11 cellular contexts compared by ENCODE assay signal in genomic region chr13:99484405-99484981, GRCh38. TPM values are rescaled to one million over a fixed set of nuclear protein-coding genes. Genes with fewer than 3 reads are reported as not detected.
DNase-seq lines count a peak whose midpoint lies in the region; ATAC-seq and TF ChIP-seq lines count a peak whose summit lies in the region.
"Had no signal": no experiment of that assay in that cellular context is flagged by ENCODE, and none has a peak within 500 bp of the region (broad histone marks: within the 10 kb centered on the region; RNA-seq: fewer than 3 reads in every experiment).

No MANE protein-coding gene starts in this region.

- intact Hi-C loops in upper lobe of right lung (cut with DNase I) (no loop called here), body of pancreas (cut with DNase I) (no loop called here)

- H3K27ac ChIP-seq in upper lobe of right lung, result no peak overlapping the region
- H3K27ac ChIP-seq in body of pancreas, result no peak overlapping the region
- H3K27ac ChIP-seq: C4-2B had no signal

- WGBS in body of pancreas, 2 donors, result 60 to 73% methylated on average over 6 of the region's 6 CpGs

- H3K4me1 ChIP-seq in upper lobe of right lung (no peaks in the 10 kb centered on the region), body of pancreas (no peaks in the 10 kb centered on the region)

- no peak for TF ChIP-seq POLR2A in body of pancreas (IDR thresholded peaks at IDR 0.05)

- peak overlapping the region in 1 of 2 donors; percentile 14 for H3K27ac Mint-ChIP-seq in stimulated activated naive CD8-positive, alpha-beta T cell treated with anti-CD3 and anti-CD28 coated beads, Interleukin-15, amount 100 ng/mL, for 72 hours
- H3K27ac Mint-ChIP-seq in glutamatergic neuron (ENCODE audit: unreplicated experiment), result no peak overlapping the region
- H3K27ac Mint-ChIP-seq: nephron had no signal

- no peaks in the 10 kb centered on the region for H3K27me3 Mint-ChIP-seq in stimulated activated naive CD8-positive, alpha-beta T cell treated with anti-CD3 and anti-CD28 coated beads, Interleukin-15, amount 100 ng/mL, for 72 hours
- H3K27me3 Mint-ChIP-seq in glutamatergic neuron (ENCODE audit: unreplicated experiment), result peaks cover 1% of the 10 kb centered on the region

- peaks cover 14% of the 10 kb centered on the region for H3K4me1 Mint-ChIP-seq in stimulated activated naive CD8-positive, alpha-beta T cell treated with anti-CD3 and anti-CD28 coated beads, Interleukin-15, amount 100 ng/mL, for 72 hours
- H3K4me1 Mint-ChIP-seq in glutamatergic neuron (ENCODE audit: low read depth, unreplicated experiment), result no peaks in the 10 kb centered on the region
- H3K4me1 Mint-ChIP-seq: nephron had no signal

- TF ChIP-seq CTCF in upper lobe of right lung (IDR thresholded peaks at IDR 0.05), result no peak
- TF ChIP-seq CTCF in glutamatergic neuron (IDR thresholded peaks at IDR 0.05; ENCODE audit: partially characterized antibody, unreplicated experiment), result no peak
- TF ChIP-seq CTCF in body of pancreas (IDR thresholded peaks at IDR 0.05), result no peak

- ATAC-seq in stimulated activated naive CD8-positive, alpha-beta T cell treated with anti-CD3 and anti-CD28 coated beads, Interleukin-15, amount 100 ng/mL, for 72 hours, result peak; percentile 90
- ATAC-seq in stimulated activated naive CD8-positive, alpha-beta T cell treated with anti-CD3 and anti-CD28 coated beads, Interleukin-15, Interleukin-2, amounts not matched to agents 100 U/mL and 50 U/mL, for 24 hours, result no peak
- ATAC-seq in upper lobe of right lung (peak; percentile 81), HG03280 (IDR thresholded peaks at IDR 0.05; ENCODE audit: unreplicated experiment) (no peak), body of pancreas (no peak)

- peaks cover 4 to 6% of the 10 kb centered on the region in 2 donors for H3K9me3 Mint-ChIP-seq in stimulated activated naive CD8-positive, alpha-beta T cell treated with anti-CD3 and anti-CD28 coated beads, Interleukin-15, amount 100 ng/mL, for 72 hours
- H3K9me3 Mint-ChIP-seq in glutamatergic neuron (ENCODE audit: unreplicated experiment), result no peaks in the 10 kb centered on the region

- H3K27me3 ChIP-seq in upper lobe of right lung (no peaks in the 10 kb centered on the region), body of pancreas (no peaks in the 10 kb centered on the region)

- no peak overlapping the region for H3K4me3 Mint-ChIP-seq in stimulated activated naive CD8-positive, alpha-beta T cell treated with anti-CD3 and anti-CD28 coated beads, Interleukin-15, amount 100 ng/mL, for 72 hours
- no peak overlapping the region for H3K4me3 Mint-ChIP-seq in glutamatergic neuron (ENCODE audit: unreplicated experiment)
- H3K4me3 Mint-ChIP-seq: nephron had no signal

- no peak for DNase-seq in stimulated activated naive CD8-positive, alpha-beta T cell treated with anti-CD3 and anti-CD28 coated beads, Interleukin-15, amount 100 ng/mL, for 72 hours
- DNase-seq in stimulated activated naive CD8-positive, alpha-beta T cell treated with anti-CD3 and anti-CD28 coated beads, Interleukin-15, Interleukin-2, amounts not matched to agents 100 U/mL and 50 U/mL, for 24 hours, result no peak
- DNase-seq in SIG-M5 (lab: John Stamatoyannopoulos, UW) (peak; percentile 98), fibroblast of gingiva (ENCODE audit: low read depth) (peak; percentile 93), upper lobe of right lung (no peak), glutamatergic neuron (no peak), body of pancreas (no peak)
- DNase-seq: stimulated activated CD4-positive, alpha-beta T cell treated with anti-CD3 and anti-CD28 coated beads, Interleukin-1b, Interleukin-23, amount 100 ng/mL, for 48 hours had no signal

- no peaks in the 10 kb centered on the region for H3K36me3 Mint-ChIP-seq in glutamatergic neuron (ENCODE audit: unreplicated experiment)

- H3K36me3 ChIP-seq in upper lobe of right lung (no peaks in the 10 kb centered on the region), body of pancreas (replicated peaks in 1 of 2; ENCODE audit: insufficient read depth in 1 of 2, low read depth in 2 of 2) (no peaks in the 10 kb centered on the region)

- H3K9me3 ChIP-seq in upper lobe of right lung (no peaks in the 10 kb centered on the region), body of pancreas (no peaks in the 10 kb centered on the region)

- H3K4me3 ChIP-seq in upper lobe of right lung, result no peak overlapping the region
- H3K4me3 ChIP-seq in body of pancreas, result no peak overlapping the region

RNA-seq across cellular contexts. Expression of gene TM9SF2, which starts 16.8 kb away (rescaled TPM):
- total RNA-seq in upper lobe of right lung (132 TPM), glutamatergic neuron (ENCODE audit: unreplicated experiment) (74.1 TPM), body of pancreas (10 to 100 TPM; 49.8 to 63.6 TPM)

Comparison
In these comparisons a context has a peak if more than half of its experiments do, and no peak if none do; other contexts are left out.
1. ATAC-seq: peak in stimulated activated naive CD8-positive, alpha-beta T cell treated with anti-CD3 and anti-CD28 coated beads, Interleukin-15, amount 100 ng/mL, for 72 hours (single experiment) and upper lobe of right lung (single experiment); none in stimulated activated naive CD8-positive, alpha-beta T cell treated with anti-CD3 and anti-CD28 coated beads, Interleukin-15, Interleukin-2, amounts not matched to agents 100 U/mL and 50 U/mL, for 24 hours (single experiment), HG03280 (single experiment) and body of pancreas (single experiment).
2. DNase-seq: peak in SIG-M5 (single experiment) and fibroblast of gingiva (single experiment); none in stimulated activated naive CD8-positive, alpha-beta T cell treated with anti-CD3 and anti-CD28 coated beads, Interleukin-15, amount 100 ng/mL, for 72 hours (0 of 2), stimulated activated naive CD8-positive, alpha-beta T cell treated with anti-CD3 and anti-CD28 coated beads, Interleukin-15, Interleukin-2, amounts not matched to agents 100 U/mL and 50 U/mL, for 24 hours (single experiment), upper lobe of right lung (single experiment), glutamatergic neuron (single experiment) and body of pancreas (0 of 4).